ENCODE assay signal across 14 cellular contexts in the genomic region with DNA sequence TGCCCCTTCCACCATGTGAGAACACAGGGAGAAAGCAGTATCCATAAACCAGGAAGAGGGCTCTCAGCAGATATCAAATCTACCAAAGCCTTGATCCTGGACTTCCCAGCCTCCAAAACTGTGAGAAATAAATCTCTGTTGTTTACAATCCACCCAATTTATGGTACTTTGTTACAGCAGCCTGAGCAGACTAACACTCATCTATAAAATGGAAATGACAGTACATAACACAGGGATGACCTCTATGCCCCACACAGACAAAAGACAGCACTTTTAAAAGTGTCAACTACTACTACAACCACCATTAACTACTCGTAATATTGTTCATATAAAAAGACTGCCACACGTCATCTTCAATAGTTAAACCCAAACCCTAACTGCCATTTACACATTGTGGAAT.
"Had no signal": no experiment of that assay in that cellular context is flagged by ENCODE, and none has a peak within 500 bp of the region (broad histone marks: within the 10 kb centered on the region; RNA-seq: fewer than 3 reads in every experiment).

No MANE protein-coding gene starts in this region.

- DNase-seq: activated CD4-positive, alpha-beta T cell treated with anti-CD3 and anti-CD28 coated beads for 1 hour; activated CD4-positive, alpha-beta T cell treated with anti-CD3 and anti-CD28 coated beads, Interleukin-2, amount 50 U/mL, for 48 hours; activated naive CD4-positive, alpha-beta T cell treated with anti-CD3 and anti-CD28 coated beads, Interleukin-2, amount 10 ng/mL, durations not matched to agents 7 days and 5 days; central memory CD4-positive, alpha-beta T cell; effector CD4-positive, alpha-beta T cell; retina; stimulated activated CD4-positive, alpha-beta T cell treated with anti-CD3 and anti-CD28 coated beads, Interleukin-2, amount 100 ng/mL, for 48 hours; T-cell; T-helper 9 cell; thyroid gland; uterus had no signal

- H3K27ac ChIP-seq: coronary artery, thyroid gland had no signal

- H3K9me3 Mint-ChIP-seq: activated T-helper 17 cell treated with anti-CD3 and anti-CD28 coated beads, Interleukin-2, amount 50 U/mL, for 72 hours; stimulated activated memory B cell treated with anti-CD40 and anti-IgM and Interleukin-4, amounts not matched to agents 10 μg/mL and 1 μg/mL and 100 μg/mL, for 72 hours; T-cell had no signal

- H3K9me3 ChIP-seq: thyroid gland, uterus had no signal

- ATAC-seq: activated T-helper 17 cell treated with anti-CD3 and anti-CD28 coated beads, Interleukin-2, amount 50 U/mL, for 72 hours; stimulated activated memory B cell treated with anti-CD40 and anti-IgM and Interleukin-4, amounts not matched to agents 10 μg/mL and 1 μg/mL and 100 μg/mL, for 72 hours; T-cell had no signal

- H3K36me3 ChIP-seq: thyroid gland, uterus had no signal

- H3K27me3 Mint-ChIP-seq: activated T-helper 17 cell treated with anti-CD3 and anti-CD28 coated beads, Interleukin-2, amount 50 U/mL, for 72 hours; stimulated activated memory B cell treated with anti-CD40 and anti-IgM and Interleukin-4, amounts not matched to agents 10 μg/mL and 1 μg/mL and 100 μg/mL, for 72 hours; T-cell had no signal

- H3K27me3 ChIP-seq: thyroid gland, uterus had no signal

- H3K27ac Mint-ChIP-seq: activated naive CD4-positive, alpha-beta T cell treated with anti-CD3 and anti-CD28 coated beads, Interleukin-2, amount 10 ng/mL, durations not matched to agents 7 days and 5 days; activated T-helper 17 cell treated with anti-CD3 and anti-CD28 coated beads, Interleukin-2, amount 50 U/mL, for 72 hours; stimulated activated memory B cell treated with anti-CD40 and anti-IgM and Interleukin-4, amounts not matched to agents 10 μg/mL and 1 μg/mL and 100 μg/mL, for 72 hours; T-cell had no signal

- H3K4me3 Mint-ChIP-seq: activated naive CD4-positive, alpha-beta T cell treated with anti-CD3 and anti-CD28 coated beads, Interleukin-2, amount 10 ng/mL, durations not matched to agents 7 days and 5 days; activated T-helper 17 cell treated with anti-CD3 and anti-CD28 coated beads, Interleukin-2, amount 50 U/mL, for 72 hours; stimulated activated memory B cell treated with anti-CD40 and anti-IgM and Interleukin-4, amounts not matched to agents 10 μg/mL and 1 μg/mL and 100 μg/mL, for 72 hours had no signal

- H3K4me3 ChIP-seq: coronary artery, thyroid gland, uterus had no signal
